1 cellular context compared by ENCODE assay signal in genomic region chr5:135031146-135031812, GRCh38.
TF ChIP-seq lines count a peak whose summit lies in the region.

No MANE protein-coding gene starts in this region.

TF ChIP-seq in IMR-90, 13 proteins besides CTCF, POLR2A, EP300 and RAD21 (continued from another document):
- TF ChIP-seq USF2 (IDR thresholded peaks at IDR 0.05; ENCODE audit: low read depth, low read length) (no peak), CHD1 (IDR thresholded peaks at IDR 0.05; ENCODE audit: low read depth, low read length) (no peak)
TF ChIP-seq in IMR-90: peak in this region for 0.
